1 cellular context compared by ENCODE assay signal in the genomic region with DNA sequence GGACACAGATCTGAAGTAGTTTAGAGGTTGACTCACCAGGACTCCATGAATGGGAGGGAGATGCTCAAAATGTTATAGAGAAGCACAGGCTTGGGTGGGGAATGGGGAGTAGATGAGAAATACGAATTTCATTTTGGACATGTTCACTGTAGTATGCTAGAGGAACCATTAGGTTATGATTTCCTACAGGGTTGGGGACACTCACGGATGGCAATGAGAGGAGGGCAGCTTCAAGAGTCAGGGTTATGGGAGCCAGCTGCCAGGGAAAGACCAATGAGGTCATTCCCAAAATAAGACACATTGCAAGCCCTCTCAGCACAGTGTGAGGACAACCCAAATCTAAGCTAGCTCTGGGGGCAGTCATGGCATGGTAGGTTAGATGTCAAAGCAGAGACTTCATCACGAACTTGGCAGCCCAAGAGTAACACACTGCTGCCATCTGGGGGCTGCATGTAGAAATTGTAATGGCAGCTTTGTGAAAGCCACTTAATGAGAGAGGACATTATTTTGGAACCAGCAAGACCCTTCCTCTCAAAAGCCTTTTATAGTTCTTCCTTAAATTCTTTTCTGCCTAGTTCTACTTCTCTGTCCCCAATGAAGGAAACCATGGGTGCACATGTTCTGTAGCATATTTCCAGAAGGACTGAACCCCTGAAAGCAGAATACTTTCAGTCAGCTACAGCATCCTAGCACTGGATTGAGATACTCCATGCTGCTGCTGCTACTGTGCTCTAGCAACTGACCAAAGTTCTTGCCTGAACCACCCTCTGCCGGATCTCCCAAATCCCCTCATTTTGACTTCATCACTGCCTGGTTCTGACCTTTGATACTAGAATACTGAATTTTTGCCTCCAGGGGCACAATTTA.
TF ChIP-seq lines count a peak whose summit lies in the region.

No MANE protein-coding gene starts in this region.

TF ChIP-seq in GM23338, 12 proteins besides CTCF, POLR2A, EP300 and RAD21 (continued from another document):
- TF ChIP-seq, protein P1, sequence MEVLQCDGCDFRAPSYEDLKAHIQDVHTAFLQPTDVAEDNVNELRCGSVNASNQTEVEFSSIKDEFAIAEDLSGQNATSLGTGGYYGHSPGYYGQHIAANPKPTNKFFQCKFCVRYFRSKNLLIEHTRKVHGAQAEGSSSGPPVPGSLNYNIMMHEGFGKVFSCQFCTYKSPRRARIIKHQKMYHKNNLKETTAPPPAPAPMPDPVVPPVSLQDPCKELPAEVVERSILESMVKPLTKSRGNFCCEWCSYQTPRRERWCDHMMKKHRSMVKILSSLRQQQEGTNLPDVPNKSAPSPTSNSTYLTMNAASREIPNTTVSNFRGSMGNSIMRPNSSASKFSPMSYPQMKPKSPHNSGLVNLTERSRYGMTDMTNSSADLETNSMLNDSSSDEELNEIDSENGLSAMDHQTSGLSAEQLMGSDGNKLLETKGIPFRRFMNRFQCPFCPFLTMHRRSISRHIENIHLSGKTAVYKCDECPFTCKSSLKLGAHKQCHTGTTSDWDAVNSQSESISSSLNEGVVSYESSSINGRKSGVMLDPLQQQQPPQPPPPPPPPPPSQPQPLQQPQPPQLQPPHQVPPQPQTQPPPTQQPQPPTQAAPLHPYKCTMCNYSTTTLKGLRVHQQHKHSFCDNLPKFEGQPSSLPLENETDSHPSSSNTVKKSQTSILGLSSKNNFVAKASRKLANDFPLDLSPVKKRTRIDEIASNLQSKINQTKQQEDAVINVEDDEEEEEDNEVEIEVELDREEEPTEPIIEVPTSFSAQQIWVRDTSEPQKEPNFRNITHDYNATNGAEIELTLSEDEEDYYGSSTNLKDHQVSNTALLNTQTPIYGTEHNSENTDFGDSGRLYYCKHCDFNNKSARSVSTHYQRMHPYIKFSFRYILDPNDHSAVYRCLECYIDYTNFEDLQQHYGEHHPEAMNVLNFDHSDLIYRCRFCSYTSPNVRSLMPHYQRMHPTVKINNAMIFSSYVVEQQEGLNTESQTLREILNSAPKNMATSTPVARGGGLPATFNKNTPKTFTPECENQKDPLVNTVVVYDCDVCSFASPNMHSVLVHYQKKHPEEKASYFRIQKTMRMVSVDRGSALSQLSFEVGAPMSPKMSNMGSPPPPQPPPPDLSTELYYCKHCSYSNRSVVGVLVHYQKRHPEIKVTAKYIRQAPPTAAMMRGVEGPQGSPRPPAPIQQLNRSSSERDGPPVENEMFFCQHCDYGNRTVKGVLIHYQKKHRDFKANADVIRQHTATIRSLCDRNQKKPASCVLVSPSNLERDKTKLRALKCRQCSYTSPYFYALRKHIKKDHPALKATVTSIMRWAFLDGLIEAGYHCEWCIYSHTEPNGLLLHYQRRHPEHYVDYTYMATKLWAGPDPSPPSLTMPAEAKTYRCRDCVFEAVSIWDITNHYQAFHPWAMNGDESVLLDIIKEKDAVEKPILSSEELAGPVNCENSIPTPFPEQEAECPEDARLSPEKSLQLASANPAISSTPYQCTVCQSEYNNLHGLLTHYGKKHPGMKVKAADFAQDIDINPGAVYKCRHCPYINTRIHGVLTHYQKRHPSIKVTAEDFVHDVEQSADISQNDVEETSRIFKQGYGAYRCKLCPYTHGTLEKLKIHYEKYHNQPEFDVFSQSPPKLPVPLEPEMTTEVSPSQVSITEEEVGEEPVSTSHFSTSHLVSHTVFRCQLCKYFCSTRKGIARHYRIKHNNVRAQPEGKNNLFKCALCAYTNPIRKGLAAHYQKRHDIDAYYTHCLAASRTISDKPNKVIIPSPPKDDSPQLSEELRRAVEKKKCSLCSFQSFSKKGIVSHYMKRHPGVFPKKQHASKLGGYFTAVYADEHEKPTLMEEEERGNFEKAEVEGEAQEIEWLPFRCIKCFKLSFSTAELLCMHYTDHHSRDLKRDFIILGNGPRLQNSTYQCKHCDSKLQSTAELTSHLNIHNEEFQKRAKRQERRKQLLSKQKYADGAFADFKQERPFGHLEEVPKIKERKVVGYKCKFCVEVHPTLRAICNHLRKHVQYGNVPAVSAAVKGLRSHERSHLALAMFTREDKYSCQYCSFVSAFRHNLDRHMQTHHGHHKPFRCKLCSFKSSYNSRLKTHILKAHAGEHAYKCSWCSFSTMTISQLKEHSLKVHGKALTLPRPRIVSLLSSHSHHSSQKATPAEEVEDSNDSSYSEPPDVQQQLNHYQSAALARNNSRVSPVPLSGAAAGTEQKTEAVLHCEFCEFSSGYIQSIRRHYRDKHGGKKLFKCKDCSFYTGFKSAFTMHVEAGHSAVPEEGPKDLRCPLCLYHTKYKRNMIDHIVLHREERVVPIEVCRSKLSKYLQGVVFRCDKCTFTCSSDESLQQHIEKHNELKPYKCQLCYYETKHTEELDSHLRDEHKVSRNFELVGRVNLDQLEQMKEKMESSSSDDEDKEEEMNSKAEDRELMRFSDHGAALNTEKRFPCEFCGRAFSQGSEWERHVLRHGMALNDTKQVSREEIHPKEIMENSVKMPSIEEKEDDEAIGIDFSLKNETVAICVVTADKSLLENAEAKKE (CRISPR knock-in tag; IDR thresholded peaks at IDR 0.05) = no peak
- TF ChIP-seq EZH2phosphoT487 (IDR thresholded peaks at IDR 0.05; ENCODE audit: unreplicated experiment) = no peak
